ENCODE assay signal across 1 cellular context in genomic region chr19:49361438-49362047, GRCh38.
TF ChIP-seq lines count a peak whose summit lies in the region.

No MANE protein-coding gene starts in this region.

TF ChIP-seq in WTC11, 78 proteins besides CTCF, POLR2A, EP300 and RAD21:
- TF ChIP-seq, protein P1, sequence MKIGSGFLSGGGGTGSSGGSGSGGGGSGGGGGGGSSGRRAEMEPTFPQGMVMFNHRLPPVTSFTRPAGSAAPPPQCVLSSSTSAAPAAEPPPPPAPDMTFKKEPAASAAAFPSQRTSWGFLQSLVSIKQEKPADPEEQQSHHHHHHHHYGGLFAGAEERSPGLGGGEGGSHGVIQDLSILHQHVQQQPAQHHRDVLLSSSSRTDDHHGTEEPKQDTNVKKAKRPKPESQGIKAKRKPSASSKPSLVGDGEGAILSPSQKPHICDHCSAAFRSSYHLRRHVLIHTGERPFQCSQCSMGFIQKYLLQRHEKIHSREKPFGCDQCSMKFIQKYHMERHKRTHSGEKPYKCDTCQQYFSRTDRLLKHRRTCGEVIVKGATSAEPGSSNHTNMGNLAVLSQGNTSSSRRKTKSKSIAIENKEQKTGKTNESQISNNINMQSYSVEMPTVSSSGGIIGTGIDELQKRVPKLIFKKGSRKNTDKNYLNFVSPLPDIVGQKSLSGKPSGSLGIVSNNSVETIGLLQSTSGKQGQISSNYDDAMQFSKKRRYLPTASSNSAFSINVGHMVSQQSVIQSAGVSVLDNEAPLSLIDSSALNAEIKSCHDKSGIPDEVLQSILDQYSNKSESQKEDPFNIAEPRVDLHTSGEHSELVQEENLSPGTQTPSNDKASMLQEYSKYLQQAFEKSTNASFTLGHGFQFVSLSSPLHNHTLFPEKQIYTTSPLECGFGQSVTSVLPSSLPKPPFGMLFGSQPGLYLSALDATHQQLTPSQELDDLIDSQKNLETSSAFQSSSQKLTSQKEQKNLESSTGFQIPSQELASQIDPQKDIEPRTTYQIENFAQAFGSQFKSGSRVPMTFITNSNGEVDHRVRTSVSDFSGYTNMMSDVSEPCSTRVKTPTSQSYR (CRISPR knock-in tag; IDR thresholded peaks at IDR 0.05), result peak; percentile 86
- TF ChIP-seq SP1 (CRISPR knock-in tag; conservative IDR thresholded peaks at IDR 0.05) (peak; percentile 67; the same call in 1 of the 2 replicates), ELF4 (CRISPR knock-in tag; IDR thresholded peaks at IDR 0.05; ENCODE audit: low read depth) (no peak)
- TF ChIP-seq, protein P2, sequence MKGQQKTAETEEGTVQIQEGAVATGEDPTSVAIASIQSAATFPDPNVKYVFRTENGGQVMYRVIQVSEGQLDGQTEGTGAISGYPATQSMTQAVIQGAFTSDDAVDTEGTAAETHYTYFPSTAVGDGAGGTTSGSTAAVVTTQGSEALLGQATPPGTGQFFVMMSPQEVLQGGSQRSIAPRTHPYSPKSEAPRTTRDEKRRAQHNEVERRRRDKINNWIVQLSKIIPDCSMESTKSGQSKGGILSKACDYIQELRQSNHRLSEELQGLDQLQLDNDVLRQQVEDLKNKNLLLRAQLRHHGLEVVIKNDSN (CRISPR knock-in tag; IDR thresholded peaks at IDR 0.05), result 0 out of 2 replicates have a peak, but pooled peaks have one; percentile 28
